Comparison of ENCODE assay signal across 1 cellular context in the genomic region with DNA sequence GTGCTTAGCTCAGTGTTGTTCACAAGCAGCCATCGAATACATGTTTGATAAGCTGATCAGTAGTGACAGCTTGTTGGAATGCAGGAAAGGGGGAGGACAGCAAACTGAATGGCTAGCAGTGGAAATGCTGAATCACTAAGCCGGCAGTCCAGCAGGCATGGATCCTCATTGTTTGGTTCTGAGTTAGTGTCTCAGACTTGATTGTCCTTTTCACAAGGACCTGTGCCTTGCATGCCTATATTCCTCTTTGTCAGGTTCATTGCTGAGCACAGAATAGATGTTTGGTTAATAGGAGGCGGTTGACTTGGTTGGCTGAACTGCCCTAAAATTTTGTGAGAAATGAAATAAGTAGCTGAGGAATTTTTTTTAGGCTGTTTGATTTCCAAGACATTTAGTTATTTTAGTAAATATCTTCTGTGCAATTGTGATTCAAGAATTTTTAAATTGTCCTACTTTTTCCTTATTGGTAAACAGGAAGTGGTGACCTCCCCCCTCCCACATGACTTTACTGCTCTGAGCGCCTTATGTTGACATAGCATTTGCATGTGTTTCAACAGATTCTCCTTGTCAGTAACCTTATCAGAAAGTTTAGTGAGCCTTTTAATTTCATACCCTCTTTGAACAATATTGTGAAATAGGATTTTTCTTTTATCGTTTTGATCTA.
TF ChIP-seq lines count a peak whose summit lies in the region.

No MANE protein-coding gene starts in this region.

TF ChIP-seq in K562, 482 proteins besides CTCF, POLR2A, EP300 and RAD21 (continued from another document and continues in another):
- TF ChIP-seq, protein P1, sequence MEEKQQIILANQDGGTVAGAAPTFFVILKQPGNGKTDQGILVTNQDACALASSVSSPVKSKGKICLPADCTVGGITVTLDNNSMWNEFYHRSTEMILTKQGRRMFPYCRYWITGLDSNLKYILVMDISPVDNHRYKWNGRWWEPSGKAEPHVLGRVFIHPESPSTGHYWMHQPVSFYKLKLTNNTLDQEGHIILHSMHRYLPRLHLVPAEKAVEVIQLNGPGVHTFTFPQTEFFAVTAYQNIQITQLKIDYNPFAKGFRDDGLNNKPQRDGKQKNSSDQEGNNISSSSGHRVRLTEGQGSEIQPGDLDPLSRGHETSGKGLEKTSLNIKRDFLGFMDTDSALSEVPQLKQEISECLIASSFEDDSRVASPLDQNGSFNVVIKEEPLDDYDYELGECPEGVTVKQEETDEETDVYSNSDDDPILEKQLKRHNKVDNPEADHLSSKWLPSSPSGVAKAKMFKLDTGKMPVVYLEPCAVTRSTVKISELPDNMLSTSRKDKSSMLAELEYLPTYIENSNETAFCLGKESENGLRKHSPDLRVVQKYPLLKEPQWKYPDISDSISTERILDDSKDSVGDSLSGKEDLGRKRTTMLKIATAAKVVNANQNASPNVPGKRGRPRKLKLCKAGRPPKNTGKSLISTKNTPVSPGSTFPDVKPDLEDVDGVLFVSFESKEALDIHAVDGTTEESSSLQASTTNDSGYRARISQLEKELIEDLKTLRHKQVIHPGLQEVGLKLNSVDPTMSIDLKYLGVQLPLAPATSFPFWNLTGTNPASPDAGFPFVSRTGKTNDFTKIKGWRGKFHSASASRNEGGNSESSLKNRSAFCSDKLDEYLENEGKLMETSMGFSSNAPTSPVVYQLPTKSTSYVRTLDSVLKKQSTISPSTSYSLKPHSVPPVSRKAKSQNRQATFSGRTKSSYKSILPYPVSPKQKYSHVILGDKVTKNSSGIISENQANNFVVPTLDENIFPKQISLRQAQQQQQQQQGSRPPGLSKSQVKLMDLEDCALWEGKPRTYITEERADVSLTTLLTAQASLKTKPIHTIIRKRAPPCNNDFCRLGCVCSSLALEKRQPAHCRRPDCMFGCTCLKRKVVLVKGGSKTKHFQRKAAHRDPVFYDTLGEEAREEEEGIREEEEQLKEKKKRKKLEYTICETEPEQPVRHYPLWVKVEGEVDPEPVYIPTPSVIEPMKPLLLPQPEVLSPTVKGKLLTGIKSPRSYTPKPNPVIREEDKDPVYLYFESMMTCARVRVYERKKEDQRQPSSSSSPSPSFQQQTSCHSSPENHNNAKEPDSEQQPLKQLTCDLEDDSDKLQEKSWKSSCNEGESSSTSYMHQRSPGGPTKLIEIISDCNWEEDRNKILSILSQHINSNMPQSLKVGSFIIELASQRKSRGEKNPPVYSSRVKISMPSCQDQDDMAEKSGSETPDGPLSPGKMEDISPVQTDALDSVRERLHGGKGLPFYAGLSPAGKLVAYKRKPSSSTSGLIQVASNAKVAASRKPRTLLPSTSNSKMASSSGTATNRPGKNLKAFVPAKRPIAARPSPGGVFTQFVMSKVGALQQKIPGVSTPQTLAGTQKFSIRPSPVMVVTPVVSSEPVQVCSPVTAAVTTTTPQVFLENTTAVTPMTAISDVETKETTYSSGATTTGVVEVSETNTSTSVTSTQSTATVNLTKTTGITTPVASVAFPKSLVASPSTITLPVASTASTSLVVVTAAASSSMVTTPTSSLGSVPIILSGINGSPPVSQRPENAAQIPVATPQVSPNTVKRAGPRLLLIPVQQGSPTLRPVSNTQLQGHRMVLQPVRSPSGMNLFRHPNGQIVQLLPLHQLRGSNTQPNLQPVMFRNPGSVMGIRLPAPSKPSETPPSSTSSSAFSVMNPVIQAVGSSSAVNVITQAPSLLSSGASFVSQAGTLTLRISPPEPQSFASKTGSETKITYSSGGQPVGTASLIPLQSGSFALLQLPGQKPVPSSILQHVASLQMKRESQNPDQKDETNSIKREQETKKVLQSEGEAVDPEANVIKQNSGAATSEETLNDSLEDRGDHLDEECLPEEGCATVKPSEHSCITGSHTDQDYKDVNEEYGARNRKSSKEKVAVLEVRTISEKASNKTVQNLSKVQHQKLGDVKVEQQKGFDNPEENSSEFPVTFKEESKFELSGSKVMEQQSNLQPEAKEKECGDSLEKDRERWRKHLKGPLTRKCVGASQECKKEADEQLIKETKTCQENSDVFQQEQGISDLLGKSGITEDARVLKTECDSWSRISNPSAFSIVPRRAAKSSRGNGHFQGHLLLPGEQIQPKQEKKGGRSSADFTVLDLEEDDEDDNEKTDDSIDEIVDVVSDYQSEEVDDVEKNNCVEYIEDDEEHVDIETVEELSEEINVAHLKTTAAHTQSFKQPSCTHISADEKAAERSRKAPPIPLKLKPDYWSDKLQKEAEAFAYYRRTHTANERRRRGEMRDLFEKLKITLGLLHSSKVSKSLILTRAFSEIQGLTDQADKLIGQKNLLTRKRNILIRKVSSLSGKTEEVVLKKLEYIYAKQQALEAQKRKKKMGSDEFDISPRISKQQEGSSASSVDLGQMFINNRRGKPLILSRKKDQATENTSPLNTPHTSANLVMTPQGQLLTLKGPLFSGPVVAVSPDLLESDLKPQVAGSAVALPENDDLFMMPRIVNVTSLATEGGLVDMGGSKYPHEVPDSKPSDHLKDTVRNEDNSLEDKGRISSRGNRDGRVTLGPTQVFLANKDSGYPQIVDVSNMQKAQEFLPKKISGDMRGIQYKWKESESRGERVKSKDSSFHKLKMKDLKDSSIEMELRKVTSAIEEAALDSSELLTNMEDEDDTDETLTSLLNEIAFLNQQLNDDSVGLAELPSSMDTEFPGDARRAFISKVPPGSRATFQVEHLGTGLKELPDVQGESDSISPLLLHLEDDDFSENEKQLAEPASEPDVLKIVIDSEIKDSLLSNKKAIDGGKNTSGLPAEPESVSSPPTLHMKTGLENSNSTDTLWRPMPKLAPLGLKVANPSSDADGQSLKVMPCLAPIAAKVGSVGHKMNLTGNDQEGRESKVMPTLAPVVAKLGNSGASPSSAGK (IDR thresholded peaks at IDR 0.05) = peak; percentile 64
- TF ChIP-seq SMC3 (conservative IDR thresholded peaks at IDR 0.05; ENCODE audit: insufficient read depth, low read depth, low read length) = no peak
- no peak for TF ChIP-seq ZNF436 (CRISPR knock-in tag; IDR thresholded peaks at IDR 0.05)
- 0 out of 2 replicates have a peak, but pooled peaks have one; percentile 83 for TF ChIP-seq ZKSCAN8 (CRISPR knock-in tag; IDR thresholded peaks at IDR 0.05)
- no peak for TF ChIP-seq SAP30 (IDR thresholded peaks at IDR 0.05; ENCODE audit: borderline replicate concordance, insufficient read depth, low read depth, low read length, poor library complexity, severe bottlenecking)
- peak; percentile 72 to 84; a peak in 3 of 4 replicates for TF ChIP-seq TEAD1 (CRISPR knock-in tag; IDR thresholded peaks at IDR 0.05)
- TF ChIP-seq, protein P2, sequence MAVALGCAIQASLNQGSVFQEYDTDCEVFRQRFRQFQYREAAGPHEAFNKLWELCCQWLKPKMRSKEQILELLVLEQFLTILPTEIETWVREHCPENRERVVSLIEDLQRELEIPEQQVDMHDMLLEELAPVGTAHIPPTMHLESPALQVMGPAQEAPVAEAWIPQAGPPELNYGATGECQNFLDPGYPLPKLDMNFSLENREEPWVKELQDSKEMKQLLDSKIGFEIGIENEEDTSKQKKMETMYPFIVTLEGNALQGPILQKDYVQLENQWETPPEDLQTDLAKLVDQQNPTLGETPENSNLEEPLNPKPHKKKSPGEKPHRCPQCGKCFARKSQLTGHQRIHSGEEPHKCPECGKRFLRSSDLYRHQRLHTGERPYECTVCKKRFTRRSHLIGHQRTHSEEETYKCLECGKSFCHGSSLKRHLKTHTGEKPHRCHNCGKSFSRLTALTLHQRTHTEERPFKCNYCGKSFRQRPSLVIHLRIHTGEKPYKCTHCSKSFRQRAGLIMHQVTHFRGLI (CRISPR knock-in tag; IDR thresholded peaks at IDR 0.05) = peak; percentile 10; the same call in 1 of the 2 replicates
- TF ChIP-seq, protein P3, sequence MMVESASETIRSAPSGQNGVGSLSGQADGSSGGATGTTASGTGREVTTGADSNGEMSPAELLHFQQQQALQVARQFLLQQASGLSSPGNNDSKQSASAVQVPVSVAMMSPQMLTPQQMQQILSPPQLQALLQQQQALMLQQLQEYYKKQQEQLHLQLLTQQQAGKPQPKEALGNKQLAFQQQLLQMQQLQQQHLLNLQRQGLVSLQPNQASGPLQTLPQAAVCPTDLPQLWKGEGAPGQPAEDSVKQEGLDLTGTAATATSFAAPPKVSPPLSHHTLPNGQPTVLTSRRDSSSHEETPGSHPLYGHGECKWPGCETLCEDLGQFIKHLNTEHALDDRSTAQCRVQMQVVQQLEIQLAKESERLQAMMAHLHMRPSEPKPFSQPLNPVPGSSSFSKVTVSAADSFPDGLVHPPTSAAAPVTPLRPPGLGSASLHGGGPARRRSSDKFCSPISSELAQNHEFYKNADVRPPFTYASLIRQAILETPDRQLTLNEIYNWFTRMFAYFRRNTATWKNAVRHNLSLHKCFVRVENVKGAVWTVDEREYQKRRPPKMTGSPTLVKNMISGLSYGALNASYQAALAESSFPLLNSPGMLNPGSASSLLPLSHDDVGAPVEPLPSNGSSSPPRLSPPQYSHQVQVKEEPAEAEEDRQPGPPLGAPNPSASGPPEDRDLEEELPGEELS (CRISPR knock-in tag; IDR thresholded peaks at IDR 0.05; ENCODE audit: borderline replicate concordance) = no peak
- TF ChIP-seq, protein P4, sequence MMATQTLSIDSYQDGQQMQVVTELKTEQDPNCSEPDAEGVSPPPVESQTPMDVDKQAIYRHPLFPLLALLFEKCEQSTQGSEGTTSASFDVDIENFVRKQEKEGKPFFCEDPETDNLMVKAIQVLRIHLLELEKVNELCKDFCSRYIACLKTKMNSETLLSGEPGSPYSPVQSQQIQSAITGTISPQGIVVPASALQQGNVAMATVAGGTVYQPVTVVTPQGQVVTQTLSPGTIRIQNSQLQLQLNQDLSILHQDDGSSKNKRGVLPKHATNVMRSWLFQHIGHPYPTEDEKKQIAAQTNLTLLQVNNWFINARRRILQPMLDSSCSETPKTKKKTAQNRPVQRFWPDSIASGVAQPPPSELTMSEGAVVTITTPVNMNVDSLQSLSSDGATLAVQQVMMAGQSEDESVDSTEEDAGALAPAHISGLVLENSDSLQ (IDR thresholded peaks at IDR 0.05) = peak; percentile 34
- TF ChIP-seq, protein P5, sequence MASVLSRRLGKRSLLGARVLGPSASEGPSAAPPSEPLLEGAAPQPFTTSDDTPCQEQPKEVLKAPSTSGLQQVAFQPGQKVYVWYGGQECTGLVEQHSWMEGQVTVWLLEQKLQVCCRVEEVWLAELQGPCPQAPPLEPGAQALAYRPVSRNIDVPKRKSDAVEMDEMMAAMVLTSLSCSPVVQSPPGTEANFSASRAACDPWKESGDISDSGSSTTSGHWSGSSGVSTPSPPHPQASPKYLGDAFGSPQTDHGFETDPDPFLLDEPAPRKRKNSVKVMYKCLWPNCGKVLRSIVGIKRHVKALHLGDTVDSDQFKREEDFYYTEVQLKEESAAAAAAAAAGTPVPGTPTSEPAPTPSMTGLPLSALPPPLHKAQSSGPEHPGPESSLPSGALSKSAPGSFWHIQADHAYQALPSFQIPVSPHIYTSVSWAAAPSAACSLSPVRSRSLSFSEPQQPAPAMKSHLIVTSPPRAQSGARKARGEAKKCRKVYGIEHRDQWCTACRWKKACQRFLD (CRISPR knock-in tag; IDR thresholded peaks at IDR 0.05) = peak; percentile 76; the same call in 1 of the 2 replicates
- peak; percentile 67 for TF ChIP-seq BRD4 (IDR thresholded peaks at IDR 0.05)
- TF ChIP-seq, protein P6, sequence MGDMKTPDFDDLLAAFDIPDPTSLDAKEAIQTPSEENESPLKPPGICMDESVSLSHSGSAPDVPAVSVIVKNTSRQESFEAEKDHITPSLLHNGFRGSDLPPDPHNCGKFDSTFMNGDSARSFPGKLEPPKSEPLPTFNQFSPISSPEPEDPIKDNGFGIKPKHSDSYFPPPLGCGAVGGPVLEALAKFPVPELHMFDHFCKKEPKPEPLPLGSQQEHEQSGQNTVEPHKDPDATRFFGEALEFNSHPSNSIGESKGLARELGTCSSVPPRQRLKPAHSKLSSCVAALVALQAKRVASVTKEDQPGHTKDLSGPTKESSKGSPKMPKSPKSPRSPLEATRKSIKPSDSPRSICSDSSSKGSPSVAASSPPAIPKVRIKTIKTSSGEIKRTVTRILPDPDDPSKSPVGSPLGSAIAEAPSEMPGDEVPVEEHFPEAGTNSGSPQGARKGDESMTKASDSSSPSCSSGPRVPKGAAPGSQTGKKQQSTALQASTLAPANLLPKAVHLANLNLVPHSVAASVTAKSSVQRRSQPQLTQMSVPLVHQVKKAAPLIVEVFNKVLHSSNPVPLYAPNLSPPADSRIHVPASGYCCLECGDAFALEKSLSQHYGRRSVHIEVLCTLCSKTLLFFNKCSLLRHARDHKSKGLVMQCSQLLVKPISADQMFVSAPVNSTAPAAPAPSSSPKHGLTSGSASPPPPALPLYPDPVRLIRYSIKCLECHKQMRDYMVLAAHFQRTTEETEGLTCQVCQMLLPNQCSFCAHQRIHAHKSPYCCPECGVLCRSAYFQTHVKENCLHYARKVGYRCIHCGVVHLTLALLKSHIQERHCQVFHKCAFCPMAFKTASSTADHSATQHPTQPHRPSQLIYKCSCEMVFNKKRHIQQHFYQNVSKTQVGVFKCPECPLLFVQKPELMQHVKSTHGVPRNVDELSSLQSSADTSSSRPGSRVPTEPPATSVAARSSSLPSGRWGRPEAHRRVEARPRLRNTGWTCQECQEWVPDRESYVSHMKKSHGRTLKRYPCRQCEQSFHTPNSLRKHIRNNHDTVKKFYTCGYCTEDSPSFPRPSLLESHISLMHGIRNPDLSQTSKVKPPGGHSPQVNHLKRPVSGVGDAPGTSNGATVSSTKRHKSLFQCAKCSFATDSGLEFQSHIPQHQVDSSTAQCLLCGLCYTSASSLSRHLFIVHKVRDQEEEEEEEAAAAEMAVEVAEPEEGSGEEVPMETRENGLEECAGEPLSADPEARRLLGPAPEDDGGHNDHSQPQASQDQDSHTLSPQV (IDR thresholded peaks at IDR 0.05) = peak; percentile 96
- TF ChIP-seq, protein P7, sequence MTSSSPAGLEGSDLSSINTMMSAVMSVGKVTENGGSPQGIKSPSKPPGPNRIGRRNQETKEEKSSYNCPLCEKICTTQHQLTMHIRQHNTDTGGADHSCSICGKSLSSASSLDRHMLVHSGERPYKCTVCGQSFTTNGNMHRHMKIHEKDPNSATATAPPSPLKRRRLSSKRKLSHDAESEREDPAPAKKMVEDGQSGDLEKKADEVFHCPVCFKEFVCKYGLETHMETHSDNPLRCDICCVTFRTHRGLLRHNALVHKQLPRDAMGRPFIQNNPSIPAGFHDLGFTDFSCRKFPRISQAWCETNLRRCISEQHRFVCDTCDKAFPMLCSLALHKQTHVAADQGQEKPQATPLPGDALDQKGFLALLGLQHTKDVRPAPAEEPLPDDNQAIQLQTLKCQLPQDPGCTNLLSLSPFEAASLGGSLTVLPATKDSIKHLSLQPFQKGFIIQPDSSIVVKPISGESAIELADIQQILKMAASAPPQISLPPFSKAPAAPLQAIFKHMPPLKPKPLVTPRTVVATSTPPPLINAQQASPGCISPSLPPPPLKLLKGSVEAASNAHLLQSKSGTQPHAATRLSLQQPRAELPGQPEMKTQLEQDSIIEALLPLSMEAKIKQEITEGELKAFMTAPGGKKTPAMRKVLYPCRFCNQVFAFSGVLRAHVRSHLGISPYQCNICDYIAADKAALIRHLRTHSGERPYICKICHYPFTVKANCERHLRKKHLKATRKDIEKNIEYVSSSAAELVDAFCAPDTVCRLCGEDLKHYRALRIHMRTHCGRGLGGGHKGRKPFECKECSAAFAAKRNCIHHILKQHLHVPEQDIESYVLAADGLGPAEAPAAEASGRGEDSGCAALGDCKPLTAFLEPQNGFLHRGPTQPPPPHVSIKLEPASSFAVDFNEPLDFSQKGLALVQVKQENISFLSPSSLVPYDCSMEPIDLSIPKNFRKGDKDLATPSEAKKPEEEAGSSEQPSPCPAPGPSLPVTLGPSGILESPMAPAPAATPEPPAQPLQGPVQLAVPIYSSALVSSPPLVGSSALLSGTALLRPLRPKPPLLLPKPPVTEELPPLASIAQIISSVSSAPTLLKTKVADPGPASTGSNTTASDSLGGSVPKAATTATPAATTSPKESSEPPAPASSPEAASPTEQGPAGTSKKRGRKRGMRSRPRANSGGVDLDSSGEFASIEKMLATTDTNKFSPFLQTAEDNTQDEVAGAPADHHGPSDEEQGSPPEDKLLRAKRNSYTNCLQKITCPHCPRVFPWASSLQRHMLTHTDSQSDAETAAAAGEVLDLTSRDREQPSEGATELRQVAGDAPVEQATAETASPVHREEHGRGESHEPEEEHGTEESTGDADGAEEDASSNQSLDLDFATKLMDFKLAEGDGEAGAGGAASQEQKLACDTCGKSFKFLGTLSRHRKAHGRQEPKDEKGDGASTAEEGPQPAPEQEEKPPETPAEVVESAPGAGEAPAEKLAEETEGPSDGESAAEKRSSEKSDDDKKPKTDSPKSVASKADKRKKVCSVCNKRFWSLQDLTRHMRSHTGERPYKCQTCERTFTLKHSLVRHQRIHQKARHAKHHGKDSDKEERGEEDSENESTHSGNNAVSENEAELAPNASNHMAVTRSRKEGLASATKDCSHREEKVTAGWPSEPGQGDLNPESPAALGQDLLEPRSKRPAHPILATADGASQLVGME (CRISPR knock-in tag; IDR thresholded peaks at IDR 0.05) = no peak
